36 cellular contexts compared by ENCODE assay signal in the genomic region with DNA sequence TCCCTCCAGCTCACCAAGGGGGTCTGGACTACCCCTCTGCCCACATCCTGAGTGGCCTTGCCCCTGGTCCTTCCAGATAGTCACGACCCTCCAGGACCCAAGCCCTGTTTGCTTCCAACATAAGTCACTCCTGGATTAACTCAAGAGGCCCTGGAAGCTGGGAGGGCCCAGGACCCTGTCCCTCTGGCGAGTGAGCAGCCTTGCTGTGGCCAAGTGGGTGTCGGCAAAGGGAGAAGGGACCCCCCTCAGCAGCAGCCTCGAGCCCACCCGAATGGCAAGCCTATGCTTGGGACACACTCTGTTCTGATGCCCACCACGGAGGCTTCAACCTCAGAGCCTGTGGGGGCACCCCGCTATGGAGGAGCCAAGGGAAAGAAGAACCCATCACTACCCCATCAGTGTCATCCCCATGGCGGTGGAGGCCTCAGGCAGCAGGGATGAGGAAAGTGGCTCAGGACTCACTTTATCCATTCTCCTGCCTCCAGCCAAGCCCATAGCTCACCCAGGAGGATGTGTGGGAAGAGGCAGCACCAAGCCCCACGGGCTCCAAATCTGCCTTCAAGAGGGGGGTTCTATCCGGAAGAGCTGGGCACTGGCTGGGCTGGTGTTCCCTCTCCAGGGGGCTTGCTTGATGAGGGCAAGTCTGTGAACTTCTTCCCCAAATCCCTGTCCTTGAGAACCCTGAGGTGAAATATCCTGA. TPM values are rescaled to one million over a fixed set of nuclear protein-coding genes. Genes with fewer than 3 reads are reported as not detected.
"Had no signal": no experiment of that assay in that cellular context is flagged by ENCODE, and none has a peak within 500 bp of the region (broad histone marks: within the 10 kb centered on the region; RNA-seq: fewer than 3 reads in every experiment).

No MANE protein-coding gene starts in this region.

- H3K4me1 ChIP-seq: adrenal gland, body of pancreas, colonic mucosa had no signal

- H3K27me3 ChIP-seq: adrenal gland, body of pancreas, colonic mucosa had no signal

- ATAC-seq: activated CD4-positive, alpha-beta T cell treated with anti-CD3 and anti-CD28 coated beads for 36 hours; activated CD8-positive, alpha-beta memory T cell treated with anti-CD3 and anti-CD28 coated beads, Interleukin-2, amount 10 ng/mL, durations not matched to agents 7 days and 5 days; activated CD8-positive, alpha-beta T cell treated with anti-CD3 and anti-CD28 coated beads, Interleukin-2, amount 10 ng/mL, durations not matched to agents 7 days and 5 days; activated naive CD8-positive, alpha-beta T cell treated with anti-CD3 and anti-CD28 coated beads, Interleukin-2, amount 50 U/mL, for 24 hours; body of pancreas; gastroesophageal sphincter had no signal

- H3K27ac ChIP-seq: adrenal gland, body of pancreas, colonic mucosa, epithelial cell of prostate, esophagus squamous epithelium, gastroesophageal sphincter had no signal

- DNase-seq: activated CD4-positive, alpha-beta memory T cell treated with anti-CD3 and anti-CD28 coated beads for 36 hours; activated CD4-positive, alpha-beta T cell treated with anti-CD3 and anti-CD28 coated beads for 36 hours; activated CD4-positive, alpha-beta T cell treated with anti-CD3 and anti-CD28 coated beads, Interleukin-2, amount 10 ng/mL, durations not matched to agents 24 days and 14 days; activated CD4-positive, CD25-positive, alpha-beta regulatory T cell; activated CD4-positive, CD25-positive, alpha-beta regulatory T cell treated with anti-CD3 and anti-CD28 coated beads, Interleukin-2, amount 50 U/mL, for 72 hours; activated CD8-positive, alpha-beta memory T cell treated with anti-CD3 and anti-CD28 coated beads, Interleukin-2, amount 10 ng/mL, durations not matched to agents 7 days and 5 days; activated CD8-positive, alpha-beta memory T cell treated with anti-CD3 and anti-CD28 coated beads, Interleukin-2, amount 50 U/mL, for 4 hours; activated CD8-positive, alpha-beta T cell treated with anti-CD3 and anti-CD28 coated beads, Interleukin-2, amount 10 ng/mL, durations not matched to agents 7 days and 5 days; activated effector memory CD4-positive, alpha-beta T cell treated with anti-CD3 and anti-CD28 coated beads, Interleukin-2, amount 50 U/mL, for 16 hours; activated naive CD4-positive, alpha-beta T cell treated with anti-CD3 and anti-CD28 coated beads for 36 hours; activated naive CD8-positive, alpha-beta T cell treated with anti-CD3 and anti-CD28 coated beads for 36 hours; activated naive CD8-positive, alpha-beta T cell treated with anti-CD3 and anti-CD28 coated beads, Interleukin-2, amount 50 U/mL, for 24 hours; activated T-cell treated with anti-CD3 and anti-CD28 coated beads, Interleukin-2, amount 50 U/mL, for 1 hour; activated T-cell treated with anti-CD3 and anti-CD28 coated beads, Interleukin-2, amount 50 U/mL, for 48 hours; adrenal gland; amygdala; aorta; body of pancreas; colonic mucosa; effector CD8-positive, alpha-beta T cell; esophagus squamous epithelium; foreskin melanocyte; T-helper 2 cell had no signal

- H3K9me3 ChIP-seq: adrenal gland, body of pancreas, colonic mucosa, esophagus squamous epithelium, gastroesophageal sphincter had no signal

- H3K4me3 ChIP-seq: adrenal gland, body of pancreas, colonic mucosa, esophagus squamous epithelium, gastroesophageal sphincter had no signal

- H3K36me3 ChIP-seq: adrenal gland, colonic mucosa, esophagus squamous epithelium, gastroesophageal sphincter had no signal

- FAIRE-seq: endometrium, endothelial cell of umbilical vein had no signal

RNA-seq across cellular contexts. Expression of a gene that starts 12.5 kb away (rescaled TPM):
- total RNA-seq: activated CD4-positive, alpha-beta memory T cell treated with anti-CD3 and anti-CD28 coated beads for 36 hours; activated CD4-positive, alpha-beta T cell treated with anti-CD3 and anti-CD28 coated beads for 36 hours; activated CD4-positive, alpha-beta T cell treated with anti-CD3 and anti-CD28 coated beads, Interleukin-2, amount 10 ng/mL, durations not matched to agents 24 days and 14 days; activated CD8-positive, alpha-beta memory T cell treated with anti-CD3 and anti-CD28 coated beads for 36 hours; activated CD8-positive, alpha-beta memory T cell treated with anti-CD3 and anti-CD28 coated beads, Interleukin-2, amount 10 ng/mL, durations not matched to agents 7 days and 5 days; activated CD8-positive, alpha-beta T cell treated with anti-CD3 and anti-CD28 coated beads, Interleukin-2, amount 10 ng/mL, durations not matched to agents 7 days and 5 days; activated naive CD4-positive, alpha-beta T cell treated with anti-CD3 and anti-CD28 coated beads for 36 hours; activated naive CD8-positive, alpha-beta T cell treated with anti-CD3 and anti-CD28 coated beads for 36 hours; activated T-helper 1 cell treated with anti-CD3 and anti-CD28 coated beads, Interleukin-12 subunit alpha, Interleukin-12 subunit beta, Interleukin-2, Interleukin-4 antibody, amounts not matched to agents 30 ng/mL and 10 ng/mL and 1 ng/mL, durations not matched to agents 14 hours and 24 hours and 36 hours; activated T-helper 2 cell treated with anti-CD3 and anti-CD28 coated beads, Interferon-gamma antibody, Interleukin-2, Interleukin-4, amounts not matched to agents 10 μg/mL and 5 μg/mL and 100 μg/mL, durations not matched to agents 14 hours and 24 hours and 36 hours; adrenal gland; aorta; body of pancreas; colonic mucosa; dermis microvascular lymphatic vessel endothelial cell; endothelial cell of umbilical vein; esophagus squamous epithelium; fibroblast of lung; fibroblast of villous mesenchyme; gastroesophageal sphincter; glomerular endothelial cell; T-helper 1 cell treated with Interleukin-12 subunit alpha and Interleukin-12 subunit beta and Interleukin-4 antibody, amounts not matched to agents 30 ng/mL and 1 ng/mL, for 36 hours had no signal
- polyA plus RNA-seq: adrenal gland, aorta, endothelial cell of umbilical vein, esophagus, fibroblast of lung had no signal

RNA-seq across cellular contexts. Expression of a gene that starts 47.8 kb away (rescaled TPM):
- total RNA-seq: activated CD4-positive, alpha-beta memory T cell treated with anti-CD3 and anti-CD28 coated beads for 36 hours; activated CD4-positive, alpha-beta T cell treated with anti-CD3 and anti-CD28 coated beads, Interleukin-2, amount 10 ng/mL, durations not matched to agents 24 days and 14 days; activated CD8-positive, alpha-beta memory T cell treated with anti-CD3 and anti-CD28 coated beads for 36 hours; activated CD8-positive, alpha-beta memory T cell treated with anti-CD3 and anti-CD28 coated beads, Interleukin-2, amount 10 ng/mL, durations not matched to agents 7 days and 5 days; activated CD8-positive, alpha-beta T cell treated with anti-CD3 and anti-CD28 coated beads, Interleukin-2, amount 10 ng/mL, durations not matched to agents 7 days and 5 days; activated naive CD8-positive, alpha-beta T cell treated with anti-CD3 and anti-CD28 coated beads for 36 hours; activated T-helper 1 cell treated with anti-CD3 and anti-CD28 coated beads, Interleukin-12 subunit alpha, Interleukin-12 subunit beta, Interleukin-2, Interleukin-4 antibody, amounts not matched to agents 30 ng/mL and 10 ng/mL and 1 ng/mL, durations not matched to agents 14 hours and 24 hours and 36 hours; activated T-helper 2 cell treated with anti-CD3 and anti-CD28 coated beads, Interferon-gamma antibody, Interleukin-2, Interleukin-4, amounts not matched to agents 10 μg/mL and 5 μg/mL and 100 μg/mL, durations not matched to agents 14 hours and 24 hours and 36 hours; body of pancreas; colonic mucosa; dermis microvascular lymphatic vessel endothelial cell; endothelial cell of umbilical vein; esophagus squamous epithelium; fibroblast of lung; fibroblast of villous mesenchyme; gastroesophageal sphincter; glomerular endothelial cell; T-helper 1 cell treated with Interleukin-12 subunit alpha and Interleukin-12 subunit beta and Interleukin-4 antibody, amounts not matched to agents 30 ng/mL and 1 ng/mL, for 36 hours had no signal
- polyA plus RNA-seq: aorta, endothelial cell of umbilical vein, esophagus, fibroblast of lung had no signal
